Comparison of ENCODE assay signal across 3 cellular contexts in the genomic region with DNA sequence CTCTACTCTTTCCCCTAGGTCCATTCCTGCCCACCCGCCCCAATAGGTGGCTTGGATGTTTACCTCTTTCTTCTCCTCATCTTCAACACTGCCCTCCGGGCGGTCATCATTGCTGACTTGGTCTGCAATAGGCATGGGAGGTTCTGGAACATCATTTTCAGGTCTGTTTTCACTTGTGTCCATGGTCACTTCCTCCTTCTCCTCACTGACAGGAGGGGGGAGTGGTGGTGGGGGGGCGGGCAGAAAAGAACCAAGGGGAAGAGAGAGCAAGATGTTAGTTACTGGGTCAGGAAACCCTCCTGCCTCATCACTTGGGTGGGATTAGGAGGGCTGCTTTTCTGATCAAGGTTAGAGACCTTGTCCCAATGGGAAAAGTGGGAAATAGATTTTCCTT.
TF ChIP-seq lines count a peak whose summit lies in the region.

No MANE protein-coding gene starts in this region.

TF ChIP-seq in HEK293, 187 proteins besides CTCF, POLR2A, EP300 and RAD21:
- TF ChIP-seq MEIS1 (CRISPR knock-in tag; IDR thresholded peaks at IDR 0.05; ENCODE audit: borderline replicate concordance) (no peak), ZNF600 (tag by site-specific recombination; IDR thresholded peaks at IDR 0.05) (peak; percentile 73; the same call in 1 of the 2 replicates), ZSCAN4 (tag by site-specific recombination; IDR thresholded peaks at IDR 0.05) (no peak)

TF ChIP-seq in GM12878, 131 proteins besides CTCF, POLR2A, EP300 and RAD21:
- TF ChIP-seq CHD4 (IDR thresholded peaks at IDR 0.05): no peak
- no peak for TF ChIP-seq STAT1 (conservative IDR thresholded peaks at IDR 0.05)
TF ChIP-seq in GM12878: peak in this region for 0.

TF ChIP-seq in HEK293T, 16 proteins besides CTCF, POLR2A, EP300 and RAD21:
- TF ChIP-seq ELF4 (IDR thresholded peaks at IDR 0.05): no peak
